Comparison of ENCODE assay signal across 10 cellular contexts in the genomic region with DNA sequence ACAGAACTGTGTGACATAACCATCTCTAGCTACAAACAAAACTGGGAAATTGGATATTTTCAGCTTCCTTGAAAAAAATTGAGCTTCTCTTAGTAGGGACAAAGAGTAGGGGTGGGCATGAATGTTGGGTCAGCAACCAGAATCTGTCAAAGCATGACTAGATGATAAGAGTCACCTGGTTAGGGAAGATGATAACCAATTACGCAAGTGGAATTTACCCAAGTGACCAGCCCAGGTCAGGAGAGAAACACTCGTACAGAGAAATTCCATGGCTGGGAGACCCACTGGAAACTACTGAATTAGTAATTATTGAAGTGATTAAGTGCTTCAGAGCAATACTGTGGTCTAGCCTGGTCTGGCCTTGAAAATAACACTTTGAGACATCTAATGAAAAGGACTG.
"Had no signal": no experiment of that assay in that cellular context is flagged by ENCODE, and none has a peak within 500 bp of the region (broad histone marks: within the 10 kb centered on the region; RNA-seq: fewer than 3 reads in every experiment).

No MANE protein-coding gene starts in this region.

- H3K4me3 Mint-ChIP-seq: GM23338, H9, HFFc6 had no signal

- DNase-seq: GOT3, H7, H9, HCEC 1CT, HFFc6 had no signal

- H3K4me2 ChIP-seq: GM23338 had no signal

- ATAC-seq: GM23338, HCT116 had no signal

- FAIRE-seq: H1, H54 had no signal

- H3K36me3 ChIP-seq: HAP-1 had no signal

- H3K4me3 ChIP-seq: GM23338, HAP-1 had no signal

- H3K27ac Mint-ChIP-seq: H9 had no signal
